29 cellular contexts compared by ENCODE assay signal in genomic region chr6:47319867-47320266, GRCh38.
"Had no signal": no experiment of that assay in that cellular context is flagged by ENCODE, and none has a peak within 500 bp of the region (broad histone marks: within the 10 kb centered on the region; RNA-seq: fewer than 3 reads in every experiment).

No MANE protein-coding gene starts in this region.

- H3K27me3 Mint-ChIP-seq: progenitor cell of endocrine pancreas, type B pancreatic cell had no signal

- H3K27ac Mint-ChIP-seq: naive thymus-derived CD8-positive, alpha-beta T cell; natural killer cell treated with Interleukin-12 subunit alpha and Interleukin-12 subunit beta and Interleukin-15 and Interleukin-18, amount 100 ng/mL, for 72 hours; nephron progenitor cell; progenitor cell of endocrine pancreas; stimulated activated effector memory CD8-positive, alpha-beta T cell treated with anti-CD3 and anti-CD28 coated beads, Interleukin-12 subunit alpha, Interleukin-12 subunit beta, amount 100 ng/mL, for 72 hours; stimulated activated naive B cell treated with anti-CD40 and anti-IgM and Interleukin-4, amounts not matched to agents 10 μg/mL and 1 μg/mL and 100 μg/mL, for 72 hours; stimulated activated naive CD8-positive, alpha-beta T cell treated with anti-CD3 and anti-CD28 coated beads, Interleukin-15, Interleukin-2, amounts not matched to agents 100 ng/mL and 50 ng/mL, for 24 hours; type B pancreatic cell had no signal

- H3K27ac ChIP-seq: neutrophil, pancreas, psoas muscle, right lobe of liver, sigmoid colon, stomach, thoracic aorta, tibial artery, transverse colon, upper lobe of right lung, uterus had no signal

- H3K4me3 Mint-ChIP-seq: naive thymus-derived CD8-positive, alpha-beta T cell; natural killer cell treated with Interleukin-12 subunit alpha and Interleukin-12 subunit beta and Interleukin-15 and Interleukin-18, amount 100 ng/mL, for 72 hours; nephron progenitor cell; neural crest cell; stimulated activated effector memory CD8-positive, alpha-beta T cell treated with anti-CD3 and anti-CD28 coated beads, Interleukin-12 subunit alpha, Interleukin-12 subunit beta, amount 100 ng/mL, for 72 hours; stimulated activated naive B cell treated with anti-CD40 and anti-IgM and Interleukin-4, amounts not matched to agents 10 μg/mL and 1 μg/mL and 100 μg/mL, for 72 hours; stimulated activated naive CD8-positive, alpha-beta T cell treated with anti-CD3 and anti-CD28 coated beads, Interleukin-15, Interleukin-2, amounts not matched to agents 100 ng/mL and 50 ng/mL, for 24 hours; type B pancreatic cell had no signal

- H3K36me3 Mint-ChIP-seq: stimulated activated effector memory CD8-positive, alpha-beta T cell treated with anti-CD3 and anti-CD28 coated beads, Interleukin-12 subunit alpha, Interleukin-12 subunit beta, amount 100 ng/mL, for 72 hours; type B pancreatic cell had no signal

- ATAC-seq: naive thymus-derived CD8-positive, alpha-beta T cell; natural killer cell treated with Interleukin-12 subunit alpha and Interleukin-12 subunit beta and Interleukin-15 and Interleukin-18, amount 100 ng/mL, for 72 hours; pancreas; psoas muscle; right cardiac atrium; right lobe of liver; stimulated activated effector memory CD8-positive, alpha-beta T cell treated with anti-CD3 and anti-CD28 coated beads, Interleukin-12 subunit alpha, Interleukin-12 subunit beta, amount 100 ng/mL, for 72 hours; stimulated activated naive B cell treated with anti-CD40 and anti-IgM and Interleukin-4, amounts not matched to agents 10 μg/mL and 1 μg/mL and 100 μg/mL, for 72 hours; upper lobe of right lung had no signal

- H3K9me3 Mint-ChIP-seq: naive thymus-derived CD8-positive, alpha-beta T cell; type B pancreatic cell had no signal

- H3K36me3 ChIP-seq: neutrophil, pancreas, right lobe of liver, sigmoid colon, stomach, thoracic aorta, tibial artery, transverse colon, upper lobe of right lung, uterus had no signal

- H3K4me1 Mint-ChIP-seq: nephron progenitor cell; neural crest cell; stimulated activated effector memory CD8-positive, alpha-beta T cell treated with anti-CD3 and anti-CD28 coated beads, Interleukin-12 subunit alpha, Interleukin-12 subunit beta, amount 100 ng/mL, for 72 hours had no signal

- H3K9me3 ChIP-seq: neutrophil, pancreas, psoas muscle, right lobe of liver, sigmoid colon, stomach, thoracic aorta, tibial artery, transverse colon, upper lobe of right lung, uterus had no signal

- H3K27me3 ChIP-seq: neutrophil, pancreas, right lobe of liver, sigmoid colon, stomach, transverse colon, upper lobe of right lung, uterus had no signal

- H3K4me3 ChIP-seq: pancreas, psoas muscle, right lobe of liver, sigmoid colon, stomach, thoracic aorta, tibial artery, transverse colon, upper lobe of right lung, uterus had no signal

- DNase-seq: naive thymus-derived CD8-positive, alpha-beta T cell; nephron progenitor cell; nucleus accumbens; pancreas; posterior cingulate gyrus; psoas muscle; right cardiac atrium; right lobe of liver; sigmoid colon; small intestine; stimulated activated CD4-positive, alpha-beta T cell treated with anti-CD3 and anti-CD28 coated beads, Interleukin-15, amount 100 ng/mL, for 24 hours; stimulated activated CD4-positive, alpha-beta T cell treated with anti-CD3 and anti-CD28 coated beads, Interleukin-2, amount 100 ng/mL, for 24 hours; stimulated activated CD4-positive, alpha-beta T cell treated with anti-CD3 and anti-CD28 coated beads, Interleukin-2, amount 100 ng/mL, for 48 hours; stimulated activated CD4-positive, alpha-beta T cell treated with anti-CD3 and anti-CD28 coated beads, Interleukin-4, amount 100 ng/mL, for 24 hours; stimulated activated naive B cell treated with anti-CD40 and anti-IgM and Interleukin-4, amounts not matched to agents 10 μg/mL and 1 μg/mL and 100 μg/mL, for 72 hours; stimulated activated naive CD4-positive, alpha-beta T cell treated with Interleukin-2 at 50 U/mL for 16 hours; stomach; tibial artery; transverse colon; upper lobe of right lung; uterus had no signal

- H3K4me1 ChIP-seq: pancreas, psoas muscle, right lobe of liver, sigmoid colon, tibial artery, upper lobe of right lung, uterus had no signal
